ENCODE assay signal across 9 cellular contexts in the genomic region with DNA sequence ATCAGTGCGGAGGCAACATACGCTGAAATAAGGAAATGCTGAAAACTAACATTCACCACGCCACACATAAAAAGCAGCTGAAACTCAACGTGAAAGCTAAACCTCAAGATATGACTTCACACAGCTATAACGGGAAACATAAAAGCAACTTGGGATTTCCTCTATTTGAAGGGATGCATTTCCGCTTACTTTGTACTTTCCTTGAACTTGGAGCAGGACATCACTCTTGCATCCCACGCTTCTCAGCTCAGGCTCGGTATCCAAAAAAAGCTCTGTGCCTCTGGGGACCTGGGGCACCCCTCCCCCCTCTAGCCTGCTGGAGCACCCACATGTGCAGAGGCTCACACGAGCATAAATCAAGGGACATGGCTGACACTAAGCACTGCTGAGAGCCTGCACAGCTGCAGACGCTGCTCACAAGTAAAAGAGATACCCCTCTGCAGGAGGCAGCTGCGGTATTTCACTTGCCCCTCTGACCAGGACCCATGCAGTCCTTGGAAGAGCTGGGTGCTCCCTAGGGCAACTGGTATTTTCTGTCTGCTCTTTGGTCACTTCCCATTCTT. TPM values are rescaled to one million over a fixed set of nuclear protein-coding genes. Genes with fewer than 3 reads are reported as not detected.
DNase-seq lines count a peak whose midpoint lies in the region; ATAC-seq, FAIRE-seq and TF ChIP-seq lines count a peak whose summit lies in the region.
"Had no signal": no experiment of that assay in that cellular context is flagged by ENCODE, and none has a peak within 500 bp of the region (broad histone marks: within the 10 kb centered on the region; RNA-seq: fewer than 3 reads in every experiment).

No MANE protein-coding gene starts in this region.

- peaks cover 36% of the 10 kb centered on the region for H3K4me1 Mint-ChIP-seq in osteocyte (ENCODE audit: unreplicated experiment)

- FAIRE-seq in GM12891 (lab: Jason Lieb, UNC) = peak; percentile 78
- FAIRE-seq: keratinocyte had no signal

- peak; percentile 35 for DNase-seq in GM12891 (ENCODE audit: insufficient read length, low spot score)
- DNase-seq in cardiac fibroblast (ENCODE audit: low read depth in 2 of 2) = peak; percentile 70 to 73
- no peak for DNase-seq in osteocyte (ENCODE audit: extremely low spot score, unreplicated experiment)
- no peak for DNase-seq in activated gamma-delta T cell (lab: John Stamatoyannopoulos, UW)
- no peak for DNase-seq in stimulated activated CD4-positive, alpha-beta T cell treated with anti-CD3 and anti-CD28 coated beads, Interleukin-1b, Interleukin-23, amount 100 ng/mL, for 48 hours

- no peaks in the 10 kb centered on the region for H3K27me3 Mint-ChIP-seq in osteocyte (ENCODE audit: unreplicated experiment)

- H3K4me3 ChIP-seq in cardiac fibroblast (replicated peaks in 1 of 2; ENCODE audit: low read depth in 2 of 2, low read length in 2 of 2) = peak overlapping the region in 1 of 2 donors; percentile 20

- H3K36me3 Mint-ChIP-seq in osteocyte (ENCODE audit: unreplicated experiment) = peaks cover 2% of the 10 kb centered on the region

- H3K9me3 Mint-ChIP-seq in osteocyte (ENCODE audit: unreplicated experiment) = no peaks in the 10 kb centered on the region

- TF ChIP-seq CTCF in cardiac fibroblast (IDR thresholded peaks at IDR 0.05; ENCODE audit: low read depth, low read length) (no peak), osteocyte (IDR thresholded peaks at IDR 0.05) (no peak)

- ATAC-seq in GM21390 (IDR thresholded peaks at IDR 0.05; ENCODE audit: unreplicated experiment) (peak; percentile 83), HG03571 (IDR thresholded peaks at IDR 0.05; ENCODE audit: unreplicated experiment) (peak; percentile 65), GM21528 (IDR thresholded peaks at IDR 0.05; ENCODE audit: low FRiP score, unreplicated experiment) (no peak)

- peak overlapping the region; percentile 50 for H3K4me3 Mint-ChIP-seq in osteocyte (ENCODE audit: unreplicated experiment)

- no peak for TF ChIP-seq POLR2A in GM12891 (IDR thresholded peaks at IDR 0.05; ENCODE audit: low read depth, low read length)

- peak overlapping the region; percentile 62 for H3K27ac Mint-ChIP-seq in osteocyte (ENCODE audit: unreplicated experiment)

TF ChIP-seq in GM12891, 5 proteins besides CTCF, POLR2A, EP300 and RAD21:
- TF ChIP-seq PAX5 (IDR thresholded peaks at IDR 0.05; ENCODE audit: insufficient read depth, low read length, severe bottlenecking) (no peak), TAF1 (IDR thresholded peaks at IDR 0.05; ENCODE audit: low read depth, low read length) (no peak), POU2F2 (IDR thresholded peaks at IDR 0.05; ENCODE audit: low read depth, low read length) (no peak; the same call in 1 of the 2 replicates), POLR2AphosphoS5 (IDR thresholded peaks at IDR 0.05; ENCODE audit: low read depth, low read length) (no peak), SPI1 (IDR thresholded peaks at IDR 0.05; ENCODE audit: low read depth, low read length) (peak; percentile 80)

RNA-seq across cellular contexts. Expression of gene PARD3, which starts 34.2 kb away (rescaled TPM):
- polyA plus RNA-seq in GM12891 (2012; ENCODE audit: low read depth, missing spikeins) = 14.8 TPM
- total RNA-seq in osteocyte = 37.2 and 38.5 TPM in 2 replicates

Comparison
In these comparisons a context has a peak if more than half of its experiments do, and no peak if none do; other contexts are left out.
1. DNase-seq: peak in GM12891 (single experiment) and cardiac fibroblast (2 of 2); none in osteocyte (single experiment), activated gamma-delta T cell (single experiment) and stimulated activated CD4-positive, alpha-beta T cell treated with anti-CD3 and anti-CD28 coated beads, Interleukin-1b, Interleukin-23, amount 100 ng/mL, for 48 hours (single experiment).